ENCODE assay signal across 18 cellular contexts in genomic region chr11:2205214-2205770, GRCh38. TPM values are rescaled to one million over a fixed set of nuclear protein-coding genes. Genes with fewer than 3 reads are reported as not detected.
"Had no signal": no experiment of that assay in that cellular context is flagged by ENCODE, and none has a peak within 500 bp of the region (broad histone marks: within the 10 kb centered on the region; RNA-seq: fewer than 3 reads in every experiment).

No MANE protein-coding gene starts in this region.

- H3K4me1 Mint-ChIP-seq: activated naive CD4-positive, alpha-beta T cell treated with anti-CD3 and anti-CD28 coated beads, Interleukin-2, amount 50 U/mL, for 24 hours; central memory CD8-positive, alpha-beta T cell; stimulated activated naive CD8-positive, alpha-beta T cell treated with anti-CD3 and anti-CD28 coated beads, Interleukin-15, amount 100 ng/mL, for 72 hours had no signal

- H3K27me3 Mint-ChIP-seq: activated naive CD4-positive, alpha-beta T cell treated with anti-CD3 and anti-CD28 coated beads, Interleukin-2, amount 50 U/mL, for 24 hours had no signal

- H3K4me3 Mint-ChIP-seq: activated naive CD4-positive, alpha-beta T cell treated with anti-CD3 and anti-CD28 coated beads, Interleukin-2, amount 50 U/mL, for 24 hours; activated T-cell treated with anti-CD3 and anti-CD28 coated beads, Interleukin-2, amount 50 U/mL, for 72 hours; central memory CD8-positive, alpha-beta T cell; nephron; stimulated activated naive CD8-positive, alpha-beta T cell treated with anti-CD3 and anti-CD28 coated beads, Interleukin-15, amount 100 ng/mL, for 72 hours had no signal

- H3K36me3 Mint-ChIP-seq: activated naive CD4-positive, alpha-beta T cell treated with anti-CD3 and anti-CD28 coated beads, Interleukin-2, amount 50 U/mL, for 24 hours had no signal

- H3K9me3 Mint-ChIP-seq: activated naive CD4-positive, alpha-beta T cell treated with anti-CD3 and anti-CD28 coated beads, Interleukin-2, amount 50 U/mL, for 24 hours had no signal

- H3K27me3 ChIP-seq: body of pancreas had no signal

- H3K9ac ChIP-seq: SK-N-SH had no signal

- H3K4me2 ChIP-seq: SK-N-SH had no signal

- H3K27ac ChIP-seq: body of pancreas, thoracic aorta, WERI-Rb-1 had no signal

- H3K36me3 ChIP-seq: thoracic aorta, WERI-Rb-1 had no signal

- H3K27ac Mint-ChIP-seq: activated naive CD4-positive, alpha-beta T cell treated with anti-CD3 and anti-CD28 coated beads, Interleukin-2, amount 50 U/mL, for 24 hours; activated T-cell treated with anti-CD3 and anti-CD28 coated beads, Interleukin-2, amount 50 U/mL, for 72 hours; nephron; stimulated activated naive CD8-positive, alpha-beta T cell treated with anti-CD3 and anti-CD28 coated beads, Interleukin-15, amount 100 ng/mL, for 72 hours had no signal

- ATAC-seq: activated T-cell treated with anti-CD3 and anti-CD28 coated beads, Interleukin-2, amount 50 U/mL, for 72 hours; body of pancreas; stimulated activated naive CD8-positive, alpha-beta T cell treated with anti-CD3 and anti-CD28 coated beads, Interleukin-15, amount 100 ng/mL, for 72 hours had no signal

- DNase-seq: activated CD4-positive, alpha-beta T cell treated with anti-CD3 and anti-CD28 coated beads, Interleukin-2, amount 50 U/mL, for 1 hour; activated T-cell treated with anti-CD3 and anti-CD28 coated beads, Interleukin-2, amount 50 U/mL, for 72 hours; amniotic stem cell; dermis blood vessel endothelial cell; erythroblast; mammary epithelial cell; stimulated activated CD4-positive, alpha-beta T cell treated with anti-CD3 and anti-CD28 coated beads, Interleukin-15, amount 100 ng/mL, for 24 hours; stimulated activated CD4-positive, alpha-beta T cell treated with anti-CD3 and anti-CD28 coated beads, Interleukin-4, amount 100 ng/mL, for 24 hours; WERI-Rb-1 had no signal

- H3K4me3 ChIP-seq: body of pancreas, thoracic aorta had no signal

- H3K9me3 ChIP-seq: body of pancreas, SK-N-SH, thoracic aorta had no signal

RNA-seq across cellular contexts. Expression of gene TH, which starts 33.7 kb away (rescaled TPM):
- total RNA-seq: activated T-cell treated with anti-CD3 and anti-CD28 coated beads, Interleukin-2, amount 50 U/mL, for 72 hours; dermis blood vessel endothelial cell; omental fat pad; skeletal muscle tissue; thoracic aorta had no signal
- polyA plus RNA-seq: SK-N-SH had no signal

RNA-seq across cellular contexts. Expression of gene INS, which starts 44.3 kb away (rescaled TPM):
- total RNA-seq: activated T-cell treated with anti-CD3 and anti-CD28 coated beads, Interleukin-2, amount 50 U/mL, for 72 hours; dermis blood vessel endothelial cell; mammary epithelial cell; omental fat pad; skeletal muscle tissue; thoracic aorta had no signal
- polyA plus RNA-seq: mammary epithelial cell, SK-N-SH had no signal
